1 cellular context compared by ENCODE assay signal in the genomic region with DNA sequence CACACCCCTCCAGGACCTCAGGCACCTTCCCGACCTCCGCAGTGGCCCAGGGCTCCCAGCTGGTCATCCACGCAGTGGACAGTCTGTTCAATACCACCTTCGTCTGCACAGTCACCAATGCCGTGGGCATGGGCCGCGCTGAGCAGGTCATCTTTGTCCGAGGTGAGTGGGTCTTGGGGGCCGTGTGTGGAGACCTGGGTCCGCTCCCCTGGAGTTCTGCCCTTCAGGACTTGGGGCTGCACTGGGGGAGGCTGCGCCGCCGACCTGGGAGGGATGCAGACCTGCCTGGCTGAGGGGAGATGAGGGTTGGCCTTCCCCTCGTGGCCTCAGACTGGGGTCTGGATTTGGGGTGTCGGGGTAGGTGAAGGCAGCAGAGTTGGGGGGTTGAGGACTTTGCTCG.
A peak's percentile ranks its signal among the peaks of the same experiment; 100 is the strongest.
TF ChIP-seq lines count a peak whose summit lies in the region.

No MANE protein-coding gene starts in this region.

TF ChIP-seq in HepG2, 621 proteins besides CTCF, POLR2A, EP300 and RAD21:
- TF ChIP-seq TSC22D2 (CRISPR knock-in tag; IDR thresholded peaks at IDR 0.05; ENCODE audit: borderline replicate concordance) (no peak), AGO2 (optimal IDR thresholded peaks at IDR 0.05; ENCODE audit: low read depth, low read length) (peak; percentile 59)
